ENCODE assay signal across 8 cellular contexts in genomic region chr3:155554777-155555445, GRCh38.
A peak's percentile ranks its signal among the peaks of the same experiment; 100 is the strongest.
DNase-seq lines count a peak whose midpoint lies in the region; ATAC-seq, FAIRE-seq and TF ChIP-seq lines count a peak whose summit lies in the region.

No MANE protein-coding gene starts in this region.

- peak; percentile 81 for ATAC-seq in GM21619 (IDR thresholded peaks at IDR 0.05; ENCODE audit: unreplicated experiment)
- peak; percentile 90 for ATAC-seq in HG03575 (IDR thresholded peaks at IDR 0.05; ENCODE audit: extremely low read depth, insufficient number of reproducible peaks, low FRiP score, unreplicated experiment)

- peak; percentile 13 for DNase-seq in GM12865 (ENCODE audit: low read depth)
- no peak for DNase-seq in A172 (ENCODE audit: low spot score)
- DNase-seq in AG08395 (ENCODE audit: low spot score), result no peak
- no peak for DNase-seq in DMS153 treated with DMSO at 0.1 percent for 48 hours (lab: John Stamatoyannopoulos, UW; ENCODE audit: unreplicated experiment)
- DNase-seq in activated T-cell treated with anti-CD3 and anti-CD28 coated beads, Interleukin-2, amount 50 U/mL, for 1 hour, result no peak

- no peak for TF ChIP-seq CTCF in GM12865 (IDR thresholded peaks at IDR 0.05; ENCODE audit: insufficient read depth, low read depth, low read length, missing control alignments)

- peak; percentile 99 for FAIRE-seq in islet of Langerhans (lab: Jason Lieb, UNC)

- no peak overlapping the region for H3K4me3 ChIP-seq in GM12865 (ENCODE audit: low read depth, low read length)
